ENCODE assay signal across 10 cellular contexts in the genomic region with DNA sequence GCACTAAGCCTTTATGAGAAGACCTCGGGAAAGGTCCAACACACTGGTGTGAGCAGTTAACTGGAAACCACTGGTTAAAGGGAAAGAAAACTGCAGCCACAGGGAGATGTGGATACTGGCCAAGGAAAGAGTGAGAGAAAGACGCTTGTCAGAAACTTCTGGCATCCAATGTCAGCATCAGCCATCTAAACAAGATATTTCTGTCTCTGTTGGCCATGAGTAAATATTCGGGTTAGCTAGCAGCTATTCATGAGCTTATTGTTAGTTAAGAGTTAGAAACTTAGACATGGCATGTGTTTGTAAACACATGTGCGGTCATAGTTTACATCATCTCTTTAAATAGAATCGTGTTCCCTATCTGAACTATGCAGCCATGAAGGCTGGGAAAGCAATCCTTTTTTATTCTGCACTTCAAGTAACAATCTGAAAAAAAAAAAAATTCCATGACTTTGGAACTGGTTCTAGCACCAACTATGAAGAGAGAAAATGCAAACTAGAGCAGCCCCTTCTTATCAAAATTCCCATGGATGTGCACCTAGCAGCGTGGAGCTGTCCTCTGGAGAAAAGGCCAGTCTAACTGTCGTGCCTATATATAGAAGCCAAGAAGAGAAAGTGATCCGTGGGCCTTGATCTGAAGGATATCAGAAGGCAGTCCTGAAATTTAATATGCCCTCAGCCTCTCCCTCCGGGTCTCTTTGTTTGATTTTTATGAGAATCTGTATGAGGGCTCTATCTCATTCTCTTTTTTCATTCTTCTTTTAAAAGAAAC.
A peak's percentile ranks its signal among the peaks of the same experiment; 100 is the strongest.
DNase-seq lines count a peak whose midpoint lies in the region; ATAC-seq and TF ChIP-seq lines count a peak whose summit lies in the region.
"Had no signal": no experiment of that assay in that cellular context is flagged by ENCODE, and none has a peak within 500 bp of the region (broad histone marks: within the 10 kb centered on the region; RNA-seq: fewer than 3 reads in every experiment).

No MANE protein-coding gene starts in this region.

- ATAC-seq in left ventricle myocardium superior (peak; percentile 87), GM21723 (IDR thresholded peaks at IDR 0.05; ENCODE audit: unreplicated experiment) (no peak)

- peaks cover 0 to 22% (median 11%) of the 10 kb centered on the region in 7 donors for H3K9me3 Mint-ChIP-seq in CD14-positive monocyte

- CTCF ChIA-PET in RWPE1 (lab: Yijun Ruan, JAX), result no interaction called here

- peak overlapping the region; percentile 33; the same call in 1 of the 2 replicates for H3K9ac ChIP-seq in GM23248

- TF ChIP-seq EP300 in sigmoid colon (IDR thresholded peaks at IDR 0.05), result peak in 1 of 4 donors; percentile 13

- H3K4me3 ChIP-seq in GM23248, result 0 out of 2 replicates have a peak overlapping the region, but pooled peaks have one; percentile 12
- H3K4me3 ChIP-seq in cardiac fibroblast (replicated peaks in 1 of 2; ENCODE audit: low read depth in 2 of 2, low read length in 2 of 2), result no peak overlapping the region
- H3K4me3 ChIP-seq in sigmoid colon, result peak overlapping the region in 1 of 4 donors; percentile 10

- H3K9me2 ChIP-seq in GM23248 (ENCODE audit: insufficient read depth), result no peaks in the 10 kb centered on the region

- intact Hi-C loops in left ventricle myocardium superior (cut with micrococcal nuclease) (no loop called here), sigmoid colon (cut with DNase I) (no loop called here), CD14-positive monocyte (cut with micrococcal nuclease) (no loop called here)

- peaks cover 3 to 6% (median 5%) of the 10 kb centered on the region in 3 donors for H3K27me3 Mint-ChIP-seq in CD14-positive monocyte (ENCODE audit: low read depth in 3 of 3)
- H3K27me3 Mint-ChIP-seq: CD4-positive, alpha-beta memory T cell had no signal

- H3K27me3 ChIP-seq in GM23248 (replicated peaks; ENCODE audit: insufficient read depth) (0 out of 2 replicates have a peak, but pooled peaks cover under 1% of the 10 kb centered on the region), sigmoid colon (no peaks in the 10 kb centered on the region)

- H3K36me3 Mint-ChIP-seq in CD14-positive monocyte, result peaks cover 0 to 3% of the 10 kb centered on the region in 2 donors

- H3K9me3 ChIP-seq in GM23248 (ENCODE audit: low read depth), result no peaks in the 10 kb centered on the region
- H3K9me3 ChIP-seq in sigmoid colon, result no peaks in the 10 kb centered on the region

- no peaks in the 10 kb centered on the region for H4K20me1 ChIP-seq in GM23248 (ENCODE audit: insufficient read depth)

- POLR2A ChIA-PET in RWPE1 (lab: Yijun Ruan, JAX; ENCODE audit: low non-redundant PET), result no interaction called here

- no peaks in the 10 kb centered on the region for H3K36me3 ChIP-seq in GM23248 (ENCODE audit: low read depth)
- H3K36me3 ChIP-seq in sigmoid colon, result no peaks in the 10 kb centered on the region

- in situ Hi-C loops in GM23248 (cut with MboI), result no loop called here

- TF ChIP-seq CTCF in cardiac fibroblast (IDR thresholded peaks at IDR 0.05; ENCODE audit: low read depth, low read length) (no peak), sigmoid colon (IDR thresholded peaks at IDR 0.05) (no peak), RWPE1 (conservative IDR thresholded peaks at IDR 0.05; ENCODE audit: low read depth) (no peak), CD14-positive monocyte (IDR thresholded peaks at IDR 0.05) (no peak)

- 9 to 12% methylated on average over 9 of the region's 9 CpGs for whole genome bisulfite sequencing in GM23248 (ENCODE audit: low coverage in 1 of 2, low lambda C conversion rate in 2 of 2, missing lambda C conversion rate in 2 of 2), 2 experiments
- 67 to 76% methylated on average over 9 of the region's 9 CpGs for WGBS in sigmoid colon, 2 donors

- H3F3A ChIP-seq in GM23248 (ENCODE audit: insufficient read depth), result no peaks in the 10 kb centered on the region

- H3K4me1 ChIP-seq in GM23248 (ENCODE audit: insufficient read depth) (peaks cover 15% of the 10 kb centered on the region), sigmoid colon (peaks cover 0 to 21% (median 16%) of the 10 kb centered on the region in 4 donors)

- H3K27ac ChIP-seq in GM23248 (peak overlapping the region; percentile 17; the same call in 1 of the 2 replicates), sigmoid colon (peak overlapping the region; percentile 49 to 77 (median 67)), RWPE1 (no peak overlapping the region)

- H3K4me3 Mint-ChIP-seq in CD14-positive monocyte, result no peak overlapping the region

- H3K27ac Mint-ChIP-seq in CD14-positive monocyte, result no peak overlapping the region

- no peak for TF ChIP-seq POLR2A in sigmoid colon (IDR thresholded peaks at IDR 0.05)

- peaks cover 13% of the 10 kb centered on the region for H3K4me1 Mint-ChIP-seq in CD14-positive monocyte

- peak overlapping the region; percentile 42 for H2AFZ ChIP-seq in GM23248

- H3K79me2 ChIP-seq in GM23248 (ENCODE audit: insufficient read depth), result no peaks in the 10 kb centered on the region

- peak overlapping the region; percentile 46 for H3K4me2 ChIP-seq in GM23248 (ENCODE audit: unreplicated experiment)

- DNase-seq in GM23248 (peak; percentile 75), cardiac fibroblast (ENCODE audit: low read depth in 2 of 2) (peak; percentile 77 to 81), left ventricle myocardium superior (no peak), sigmoid colon (no peak), RWPE1 (ENCODE audit: low spot score) (no peak), CD14-positive monocyte (ENCODE audit: low spot score) (no peak), HT-29 (ENCODE audit: low spot score) (no peak)
- DNase-seq: CD4-positive, alpha-beta memory T cell; NCI-H446 treated with DMSO at 0.1 percent for 48 hours had no signal

Comparison
In these comparisons a context has a peak if more than half of its experiments do, and no peak if none do; other contexts are left out.
1. DNase-seq: peak in GM23248 (single experiment) and cardiac fibroblast (2 of 2); none in left ventricle myocardium superior (single experiment), sigmoid colon (single experiment), RWPE1 (single experiment), CD14-positive monocyte (single experiment) and HT-29 (single experiment).